In the genomic region with DNA sequence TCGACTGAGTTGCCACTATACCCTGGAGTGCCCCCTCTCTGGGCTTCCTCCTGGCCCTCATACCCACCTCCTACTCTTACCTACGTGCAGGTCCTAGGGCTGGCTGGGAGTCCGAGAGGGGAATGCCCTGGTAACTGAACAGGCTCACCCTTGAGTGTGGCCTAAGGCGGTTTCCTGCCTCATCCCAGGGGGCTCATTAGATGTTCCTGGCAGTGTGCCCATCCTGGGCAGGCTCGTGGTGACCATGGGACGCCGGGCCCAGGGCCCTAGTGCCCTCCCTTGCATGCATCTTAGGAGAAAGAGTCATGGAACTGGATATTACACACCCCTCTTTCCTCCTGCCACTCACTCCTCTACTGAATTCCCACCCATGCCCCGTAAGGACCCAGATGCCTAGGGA, we compare ENCODE assay signal across 12 cellular contexts. TPM values are rescaled to one million over a fixed set of nuclear protein-coding genes. Genes with fewer than 3 reads are reported as not detected.
DNase-seq lines count a peak whose midpoint lies in the region; ATAC-seq and TF ChIP-seq lines count a peak whose summit lies in the region.
"Had no signal": no experiment of that assay in that cellular context is flagged by ENCODE, and none has a peak within 500 bp of the region (broad histone marks: within the 10 kb centered on the region; RNA-seq: fewer than 3 reads in every experiment).

No MANE protein-coding gene starts in this region.

- intact Hi-C loops in PC-9 (cut with micrococcal nuclease; ENCODE audit: unreplicated experiment) = no loop called here
- intact Hi-C loops in esophagus muscularis mucosa (cut with DNase I) = no loop called here

- H3K36me3 Mint-ChIP-seq in activated CD8-positive, alpha-beta memory T cell treated with anti-CD3 and anti-CD28 coated beads, Interleukin-2, amount 10 ng/mL, durations not matched to agents 7 days and 5 days = no peaks in the 10 kb centered on the region

- DNase-seq in DMS79 treated with DMSO at 0.1 percent for 48 hours (lab: John Stamatoyannopoulos, UW) = peak; percentile 32
- DNase-seq in PC-9 = no peak
- DNase-seq in esophagus muscularis mucosa (ENCODE audit: extremely low spot score) = no peak
- DNase-seq in stimulated activated CD4-positive, alpha-beta T cell treated with anti-CD3 and anti-CD28 coated beads, Interleukin-12 subunit alpha, Interleukin-12 subunit beta, amount 100 ng/mL, for 4 hours = no peak
- no peak for DNase-seq in activated CD8-positive, alpha-beta memory T cell treated with anti-CD3 and anti-CD28 coated beads, Interleukin-2, amount 10 ng/mL, durations not matched to agents 7 days and 5 days
- no peak for DNase-seq in cortex of kidney (lab: John Stamatoyannopoulos, UW)
- DNase-seq: activated CD4-positive, alpha-beta T cell treated with anti-CD3 and anti-CD28 coated beads for 1 hour; DND-41; psoas muscle; upper lobe of left lung had no signal

- H3K4me1 ChIP-seq in PC-9 (replicated peaks; ENCODE audit: insufficient read depth) (peaks cover 69% of the 10 kb centered on the region), esophagus muscularis mucosa (peaks cover 53 to 80% (median 70%) of the 10 kb centered on the region in 4 donors), skeletal muscle satellite cell (ENCODE audit: control insufficient read depth, insufficient read depth, low read length) (peaks cover 21% of the 10 kb centered on the region)

- no TSS peak for BruUV-seq in PC-9 (replicated peaks; lab: Mats Ljungman, UMichigan)

- TF ChIP-seq EP300 in esophagus muscularis mucosa (IDR thresholded peaks at IDR 0.05) = no peak

- peaks cover 82% of the 10 kb centered on the region for H3K79me2 ChIP-seq in PC-9 (ENCODE audit: low read depth)

- H2AFZ ChIP-seq in PC-9 = no peak overlapping the region

- WGBS in esophagus muscularis mucosa = 73% methylated on average over 8 of the region's 8 CpGs

- CTCF ChIA-PET in PC-9 (lab: Charles Lee) = interaction anchor here (0.7 kb wide), 1 partner anchor 11 kb away, joined by 3 read pairs; no protein-coding TSS in a partner anchor
- CTCF ChIA-PET in activated CD8-positive, alpha-beta memory T cell treated with anti-CD3 and anti-CD28 coated beads, Interleukin-2, amount 10 ng/mL, durations not matched to agents 7 days and 5 days (lab: Charles Lee) = interaction anchor here (0.6 kb wide), 1 partner anchor 53 kb away, joined by 3 read pairs; no protein-coding TSS in a partner anchor

- H3K9me2 ChIP-seq in PC-9 (ENCODE audit: insufficient read depth) = no peaks in the 10 kb centered on the region

- H4K20me1 ChIP-seq in PC-9 (ENCODE audit: insufficient read depth) = no peaks in the 10 kb centered on the region; the same call in 1 of the 2 replicates

- H3K9me3 ChIP-seq in PC-9 (ENCODE audit: insufficient read depth, low read depth) (no peaks in the 10 kb centered on the region), esophagus muscularis mucosa (no peaks in the 10 kb centered on the region), skeletal muscle satellite cell (replicated peaks; ENCODE audit: low read length) (no peaks in the 10 kb centered on the region)
- H3K9me3 ChIP-seq: psoas muscle, upper lobe of left lung had no signal

- H3K4me2 ChIP-seq in PC-9 (peak overlapping the region; percentile 82), skeletal muscle satellite cell (ENCODE audit: low read length) (peak overlapping the region; percentile 9)

- ATAC-seq in activated CD8-positive, alpha-beta memory T cell treated with anti-CD3 and anti-CD28 coated beads, Interleukin-2, amount 10 ng/mL, durations not matched to agents 7 days and 5 days = no peak
- ATAC-seq: psoas muscle had no signal

- H3K9ac ChIP-seq in skeletal muscle satellite cell (ENCODE audit: low read depth, low read length) = no peak overlapping the region

- no peaks in the 10 kb centered on the region for H3K9me3 Mint-ChIP-seq in activated CD8-positive, alpha-beta memory T cell treated with anti-CD3 and anti-CD28 coated beads, Interleukin-2, amount 10 ng/mL, durations not matched to agents 7 days and 5 days (ENCODE audit: low read depth)

- POLR2A ChIA-PET in PC-9 (lab: Charles Lee; ENCODE audit: unreplicated experiment) = interaction anchor here (0.6 kb wide), 1 partner anchor 17 kb away, joined by 4 read pairs; no protein-coding TSS in a partner anchor

- no peak for TF ChIP-seq CTCF in PC-9 (conservative IDR thresholded peaks at IDR 0.05)
- no peak for TF ChIP-seq CTCF in esophagus muscularis mucosa (IDR thresholded peaks at IDR 0.05)

- H3K27me3 ChIP-seq in PC-9 (ENCODE audit: insufficient read depth, low read depth) = no peaks in the 10 kb centered on the region
- no peaks in the 10 kb centered on the region for H3K27me3 ChIP-seq in esophagus muscularis mucosa
- H3K27me3 ChIP-seq in skeletal muscle satellite cell (ENCODE audit: control insufficient read depth, insufficient read depth, low read length) = peaks cover 6% of the 10 kb centered on the region
- H3K27me3 ChIP-seq: upper lobe of left lung had no signal

- peaks cover 14% of the 10 kb centered on the region for H3K4me1 Mint-ChIP-seq in activated CD8-positive, alpha-beta memory T cell treated with anti-CD3 and anti-CD28 coated beads, Interleukin-2, amount 10 ng/mL, durations not matched to agents 7 days and 5 days

- H3K4me3 Mint-ChIP-seq in activated CD8-positive, alpha-beta memory T cell treated with anti-CD3 and anti-CD28 coated beads, Interleukin-2, amount 10 ng/mL, durations not matched to agents 7 days and 5 days = no peak overlapping the region

- H3K27ac ChIP-seq in PC-9 (no peak overlapping the region), esophagus muscularis mucosa (replicated peaks in 1 of 4) (peak overlapping the region in 3 of 4 donors; percentile 1 to 36 (median 4))
- H3K27ac ChIP-seq: psoas muscle, upper lobe of left lung had no signal

- no peak for TF ChIP-seq POLR2A in esophagus muscularis mucosa (IDR thresholded peaks at IDR 0.05; ENCODE audit: low read depth)

- peaks cover 35% of the 10 kb centered on the region for H3F3A ChIP-seq in PC-9 (ENCODE audit: insufficient read depth, low read depth)

- H3K27me3 Mint-ChIP-seq in activated CD8-positive, alpha-beta memory T cell treated with anti-CD3 and anti-CD28 coated beads, Interleukin-2, amount 10 ng/mL, durations not matched to agents 7 days and 5 days = peaks cover 5% of the 10 kb centered on the region

- H3K36me3 ChIP-seq in PC-9 (ENCODE audit: low read depth) (peaks cover 45% of the 10 kb centered on the region), esophagus muscularis mucosa (peaks cover 0 to 33% (median 22%) of the 10 kb centered on the region in 4 donors), skeletal muscle satellite cell (ENCODE audit: insufficient read depth, low read length) (no peaks in the 10 kb centered on the region)

- no peak overlapping the region for H3K27ac Mint-ChIP-seq in activated CD8-positive, alpha-beta memory T cell treated with anti-CD3 and anti-CD28 coated beads, Interleukin-2, amount 10 ng/mL, durations not matched to agents 7 days and 5 days

- H3K4me3 ChIP-seq in PC-9 (peak overlapping the region; percentile 71; the same call in 1 of the 2 replicates), esophagus muscularis mucosa (peak overlapping the region in 2 of 4 donors; percentile 8 to 14), skeletal muscle satellite cell (ENCODE audit: low read length) (no peak overlapping the region)
- H3K4me3 ChIP-seq: lung, psoas muscle, upper lobe of left lung had no signal

RNA-seq across cellular contexts. Expression of a gene that starts 2.8 kb away (rescaled TPM):
- total RNA-seq in PC-9 (2021) (63.6 and 70.7 TPM in 2 replicates), esophagus muscularis mucosa (10 to 100 TPM; 30.7 to 68.3 (median 43.4) TPM)
- total RNA-seq in skeletal muscle satellite cell (2012; rRNA removed) = 10.9 and 15.2 TPM in 2 replicates
- 10 to 100 TPM in 1 of 2 experiments, 1 to 10 TPM in 1; 6.0 to 13.8 TPM for total RNA-seq in activated CD8-positive, alpha-beta memory T cell treated with anti-CD3 and anti-CD28 coated beads, Interleukin-2, amount 10 ng/mL, durations not matched to agents 7 days and 5 days

RNA-seq across cellular contexts. Expression of a gene that starts 29.8 kb away (rescaled TPM):
- total RNA-seq in PC-9 (2021) (113 and 127 TPM in 2 replicates), esophagus muscularis mucosa (10 to 100 TPM; 27.2 to 49.0 (median 33.8) TPM)
- total RNA-seq in skeletal muscle satellite cell (2012; rRNA removed) = 22.8 and 39.1 TPM in 2 replicates
- 100 to 1,000 TPM; 120 to 127 TPM for total RNA-seq in activated CD8-positive, alpha-beta memory T cell treated with anti-CD3 and anti-CD28 coated beads, Interleukin-2, amount 10 ng/mL, durations not matched to agents 7 days and 5 days

RNA-seq across cellular contexts. Expression of a gene that starts 30.1 kb away (rescaled TPM):
- total RNA-seq in PC-9 (2021) (7.5 and 7.6 TPM in 2 replicates), esophagus muscularis mucosa (1 to 10 TPM; 3.8 to 7.4 (median 5.3) TPM)
- 4.1 and 4.4 TPM in 2 replicates for total RNA-seq in skeletal muscle satellite cell (2012; rRNA removed)
- total RNA-seq in activated CD8-positive, alpha-beta memory T cell treated with anti-CD3 and anti-CD28 coated beads, Interleukin-2, amount 10 ng/mL, durations not matched to agents 7 days and 5 days = 1 to 10 TPM; 7.0 to 9.8 TPM

RNA-seq across cellular contexts. Expression of a gene that starts 45.4 kb away (rescaled TPM):
- total RNA-seq in PC-9 (2021) (0.93 and 0.96 TPM in 2 replicates), esophagus muscularis mucosa (under 1 TPM in 2 of 4 donors, not detected in 2; 0.32 to 0.42 TPM)
- total RNA-seq in skeletal muscle satellite cell (2012; rRNA removed) = not detected in 2 replicates
- total RNA-seq in activated CD8-positive, alpha-beta memory T cell treated with anti-CD3 and anti-CD28 coated beads, Interleukin-2, amount 10 ng/mL, durations not matched to agents 7 days and 5 days = 1 to 10 TPM in 1 of 2 experiments, under 1 TPM in 1; 0.80 to 1.1 TPM
